In genomic region chr5:156687514-156687913, GRCh38 we compare ENCODE assay signal across 23 cellular contexts.
DNase-seq lines count a peak whose midpoint lies in the region; ATAC-seq and TF ChIP-seq lines count a peak whose summit lies in the region.
"Had no signal": no experiment of that assay in that cellular context is flagged by ENCODE, and none has a peak within 500 bp of the region (broad histone marks: within the 10 kb centered on the region; RNA-seq: fewer than 3 reads in every experiment).

No MANE protein-coding gene starts in this region.

- CTCF ChIA-PET in mammary epithelial cell (lab: Charles Lee; ENCODE audit: low non-redundant PET): no interaction called here

- H3K4me3 ChIP-seq in coronary artery (peak overlapping the region; percentile 24), heart left ventricle (no peak overlapping the region), testis (no peak overlapping the region), mammary epithelial cell (replicated peaks in 1 of 3; ENCODE audit: insufficient read depth in 1 of 3, low read depth in 2 of 3, low read length in 3 of 3) (no peak overlapping the region), gastrocnemius medialis (no peak overlapping the region)
- H3K4me3 ChIP-seq: BLaER1, GM12878 had no signal

- dilution Hi-C loops in mammary epithelial cell (cut with HindIII; ENCODE audit: low sequenced_read_pairs): no loop called here

- H3K36me3 ChIP-seq in heart left ventricle (no peaks in the 10 kb centered on the region), testis (ENCODE audit: low read depth, missing control alignments) (no peaks in the 10 kb centered on the region), mammary epithelial cell (ENCODE audit: insufficient read depth, low read length) (no peaks in the 10 kb centered on the region), gastrocnemius medialis (no peaks in the 10 kb centered on the region)
- H3K36me3 ChIP-seq: BLaER1 had no signal

- 31 to 38% (median 37%) methylated on average over 8 of the region's 8 CpGs for WGBS in heart left ventricle, 4 donors
- WGBS in testis, 2 donors: 67% methylated on average over 8 of the region's 8 CpGs
- 69% methylated on average over 6 of the region's 8 CpGs for WGBS in mammary epithelial cell (ENCODE audit: low coverage, missing lambda C conversion rate)

- H3K27me3 ChIP-seq in heart left ventricle (no peaks in the 10 kb centered on the region), testis (no peaks in the 10 kb centered on the region), mammary epithelial cell (ENCODE audit: insufficient read depth, low read length) (no peaks in the 10 kb centered on the region), gastrocnemius medialis (no peaks in the 10 kb centered on the region)

- ATAC-seq in heart left ventricle (peak; percentile 78 to 84 (median 82)), gastrocnemius medialis (no peak)
- ATAC-seq: GM12878 had no signal

- no peak for TF ChIP-seq CTCF in coronary artery (IDR thresholded peaks at IDR 0.05)
- no peak for TF ChIP-seq CTCF in heart left ventricle (IDR thresholded peaks at IDR 0.05)
- TF ChIP-seq CTCF in testis (IDR thresholded peaks at IDR 0.05): no peak
- no peak for TF ChIP-seq CTCF in mammary epithelial cell (conservative IDR thresholded peaks at IDR 0.05 in 1 of 2, IDR thresholded peaks at IDR 0.05 in 1 of 2; ENCODE audit: extremely low read depth in 1 of 2, insufficient read depth in 1 of 2, low read depth in 1 of 2, low read length in 2 of 2)
- TF ChIP-seq CTCF in gastrocnemius medialis (IDR thresholded peaks at IDR 0.05 in 4 of 5, conservative IDR thresholded peaks at IDR 0.05 in 1 of 5): no peak

- no peak overlapping the region for H2AFZ ChIP-seq in mammary epithelial cell (ENCODE audit: low read depth, low read length)

- H3K79me2 ChIP-seq in mammary epithelial cell (ENCODE audit: insufficient read depth, low read length): no peaks in the 10 kb centered on the region

- H3K4me1 ChIP-seq in heart left ventricle: peaks cover 0 to 47% (median 8%) of the 10 kb centered on the region in 12 donors
- H3K4me1 ChIP-seq in testis: no peaks in the 10 kb centered on the region
- H3K4me1 ChIP-seq in mammary epithelial cell (ENCODE audit: insufficient read depth, low read length): no peaks in the 10 kb centered on the region
- H3K4me1 ChIP-seq in gastrocnemius medialis: peaks cover 20 to 24% of the 10 kb centered on the region in 2 donors

- no peak overlapping the region for H3K9ac ChIP-seq in mammary epithelial cell (ENCODE audit: insufficient read depth, low read length)
- H3K9ac ChIP-seq: BLaER1, KMS-11 had no signal

- BruUV-seq in mammary epithelial cell (replicated peaks; lab: Mats Ljungman, UMichigan): no TSS peak

- H3K9me3 ChIP-seq in heart left ventricle (no peaks in the 10 kb centered on the region), testis (no peaks in the 10 kb centered on the region), mammary epithelial cell (replicated peaks; ENCODE audit: insufficient read depth, low read length) (no peaks in the 10 kb centered on the region), gastrocnemius medialis (no peaks in the 10 kb centered on the region)
- H3K9me3 ChIP-seq: BLaER1, Caco-2 had no signal

- no peak overlapping the region for H3K4me2 ChIP-seq in mammary epithelial cell (ENCODE audit: insufficient read depth, low read depth, low read length)
- H3K4me2 ChIP-seq: BLaER1, KMS-11 had no signal

- H3K27ac ChIP-seq in coronary artery: peak overlapping the region in 1 of 2 donors; percentile 40
- H3K27ac ChIP-seq in heart left ventricle: peak overlapping the region in 10 of 12 donors; percentile 21 to 83 (median 69)
- H3K27ac ChIP-seq in testis: no peak overlapping the region
- no peak overlapping the region for H3K27ac ChIP-seq in mammary epithelial cell (ENCODE audit: insufficient read depth, low read depth, low read length)
- no peak overlapping the region for H3K27ac ChIP-seq in gastrocnemius medialis
- H3K27ac ChIP-seq: BLaER1, KMS-11 had no signal

- no peaks in the 10 kb centered on the region for H4K20me1 ChIP-seq in mammary epithelial cell (ENCODE audit: insufficient read depth, low read length)
- H4K20me1 ChIP-seq: BLaER1 had no signal

- TF ChIP-seq POLR2A in heart left ventricle (IDR thresholded peaks at IDR 0.05) (no peak), testis (IDR thresholded peaks at IDR 0.05) (no peak), gastrocnemius medialis (IDR thresholded peaks at IDR 0.05) (no peak)

- intact Hi-C loops in heart left ventricle (cut with DNase I): loop anchor here in 5 of 10 donors (5.0 to 10.0 kb wide), 3 partner anchors 70 to 103 kb away; no protein-coding TSS in a partner anchor
- intact Hi-C loops in testis (cut with DNase I; ENCODE audit: low total_unique reads): no loop called here
- intact Hi-C loops in mammary epithelial cell (cut with micrococcal nuclease): no loop called here
- intact Hi-C loops in gastrocnemius medialis (cut with DNase I; ENCODE audit: low total_unique reads): no loop called here

- in situ Hi-C loops in mammary epithelial cell (cut with MboI; ENCODE audit: low sequenced_read_pairs in 2 of 2) (no loop called here), gastrocnemius medialis (cut with MboI; ENCODE audit: low sequenced_read_pairs in 4 of 4) (no loop called here)

- DNase-seq in coronary artery (ENCODE audit: low spot score): no peak
- DNase-seq in heart left ventricle: peak in 4 of 5 donors; percentile 15 to 33 (median 24)
- DNase-seq in left kidney (ENCODE audit: low read depth, low spot score): peak; percentile 39
- peak; percentile 14 for DNase-seq in testis
- DNase-seq in kidney tubule cell (ENCODE audit: low spot score): no peak
- DNase-seq in mammary epithelial cell: no peak
- no peak for DNase-seq in gastrocnemius medialis
- DNase-seq: Caco-2; CD4-positive, alpha-beta T cell; DMS 273 treated with DMSO at 0.1 percent for 48 hours; DMS79 treated with DMSO at 0.1 percent for 48 hours; HCEC 1CT; IMR-90; NCI-H1105; NCI-H146; NCI-H2029; NCI-H2171 treated with DMSO at 0.1 percent for 48 hours; NCI-H446; NCI-H526 treated with DMSO at 0.1 percent for 48 hours; SHP77 had no signal

Comparison
In these comparisons a context has a peak if more than half of its experiments do, and no peak if none do; other contexts are left out.
1. DNase-seq: peak in heart left ventricle (4 of 5), left kidney (single experiment) and testis (single experiment); none in coronary artery (single experiment), kidney tubule cell (single experiment), mammary epithelial cell (single experiment) and gastrocnemius medialis (0 of 2).
2. H3K27ac ChIP-seq: peak in heart left ventricle (10 of 12); none in testis (0 of 2), mammary epithelial cell (single experiment) and gastrocnemius medialis (0 of 4).
3. ATAC-seq: peak in heart left ventricle (4 of 4); none in gastrocnemius medialis (0 of 2).